ENCODE assay signal across 32 cellular contexts in genomic region chr4:121119715-121120114, GRCh38. TPM values are rescaled to one million over a fixed set of nuclear protein-coding genes. Genes with fewer than 3 reads are reported as not detected.
"Had no signal": no experiment of that assay in that cellular context is flagged by ENCODE, and none has a peak within 500 bp of the region (broad histone marks: within the 10 kb centered on the region; RNA-seq: fewer than 3 reads in every experiment).

No MANE protein-coding gene starts in this region.

- H3K36me3 ChIP-seq: Peyer's patch, SJSA1 had no signal

- DNase-seq: Karpas-422, KBM-7, MM.1S, MV-4-11, NCI-H1092, NCI-H1105, NCI-H1417 treated with DMSO at 0.1 percent for 48 hours, NCI-H1436 treated with DMSO at 0.1 percent for 48 hours, NCI-H1694 treated with DMSO at 0.1 percent for 48 hours, NCI-H187 treated with DMSO at 0.1 percent for 48 hours, NCI-H2029, NCI-H2081, NCI-H2171 treated with DMSO at 0.1 percent for 48 hours, NCI-H2227 treated with DMSO at 0.1 percent for 48 hours, NCI-H345, NCI-H446, NCI-H510A treated with DMSO at 0.1 percent for 48 hours, NCI-H524 treated with DMSO at 0.1 percent for 48 hours, NCI-H69, NCI-H748 treated with DMSO at 0.1 percent for 48 hours, NCI-H82, Peyer's patch, Right ventricle myocardium superior, RPMI8226, SHP77 treated with DMSO at 0.1 percent for 48 hours, SK-N-SH, SW 1271 had no signal

- H3K4me3 ChIP-seq: Peyer's patch, SJSA1 had no signal

- H3K9me3 ChIP-seq: Peyer's patch, SJSA1, SK-N-SH had no signal

- H3K9me2 ChIP-seq: SK-N-SH had no signal

- H3K27me3 ChIP-seq: Peyer's patch had no signal

- H3K27ac ChIP-seq: KMS-11, Peyer's patch, SJSA1 had no signal

- H3K4me1 ChIP-seq: Peyer's patch, SJSA1 had no signal

- H3K4me2 ChIP-seq: KMS-11, SK-N-SH had no signal

RNA-seq across cellular contexts. Expression of gene TNIP3, which starts 44.4 kb away (rescaled TPM):
- total RNA-seq: LHCN-M2, Right ventricle myocardium superior had no signal

RNA-seq across cellular contexts. Expression of gene NDNF, which starts 47.4 kb away (rescaled TPM):
- total RNA-seq: MCF 10A, OCI-LY7, SJSA1 had no signal
- polyA plus RNA-seq: SK-N-SH had no signal
